In the genomic region with DNA sequence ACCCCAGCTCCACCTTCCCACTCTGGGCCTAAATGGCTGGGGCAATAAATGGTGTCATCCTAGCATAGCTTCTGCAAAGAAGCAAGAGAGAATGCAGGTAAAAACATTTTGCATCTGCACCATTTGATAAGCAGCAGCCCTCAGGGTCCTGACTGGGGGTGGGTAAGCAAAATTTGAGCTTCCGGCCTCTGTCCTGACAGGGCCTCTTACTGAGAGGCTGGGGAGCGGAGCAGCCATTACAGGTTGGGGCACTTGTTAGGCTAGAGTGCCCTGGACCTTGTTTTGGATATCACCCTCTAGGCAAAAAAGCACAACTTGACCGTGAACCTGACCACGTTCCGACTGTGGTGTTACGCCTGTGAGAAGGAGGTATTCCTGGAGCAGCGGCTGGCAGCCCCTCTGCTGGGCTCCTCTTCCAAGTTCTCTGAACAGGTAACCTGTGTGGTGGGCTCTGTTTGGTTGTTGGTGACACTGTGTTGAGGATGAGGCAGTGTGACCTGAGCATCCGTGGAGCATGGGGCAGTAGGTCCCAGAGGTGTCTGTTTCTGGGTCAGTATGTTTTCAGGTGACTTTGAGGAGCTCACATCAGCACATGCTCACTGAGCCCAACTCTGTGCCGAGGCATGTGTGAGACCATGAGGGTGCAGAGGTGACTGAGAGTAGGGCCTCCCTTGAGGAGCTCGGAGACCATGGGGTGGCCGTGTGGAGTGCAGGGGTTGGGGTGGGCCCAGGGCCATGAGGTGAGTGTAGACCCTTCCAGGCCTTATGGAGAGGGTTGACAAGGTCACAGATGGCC, we compare ENCODE assay signal across 19 cellular contexts. TPM values are rescaled to one million over a fixed set of nuclear protein-coding genes. Genes with fewer than 3 reads are reported as not detected.
DNase-seq lines count a peak whose midpoint lies in the region; ATAC-seq and TF ChIP-seq lines count a peak whose summit lies in the region.
"Had no signal": no experiment of that assay in that cellular context is flagged by ENCODE, and none has a peak within 500 bp of the region (broad histone marks: within the 10 kb centered on the region; RNA-seq: fewer than 3 reads in every experiment).

No MANE protein-coding gene starts in this region.

- POLR2A ChIA-PET in naive thymus-derived CD8-positive, alpha-beta T cell (lab: Charles Lee), result interaction anchor here (1.2 kb wide), 1 partner anchor 22 kb away, joined by 6 read pairs; the partner anchor contains the start of gene USP20

- peaks cover 67% of the 10 kb centered on the region for H3K4me1 Mint-ChIP-seq in activated naive CD4-positive, alpha-beta T cell treated with anti-CD3 and anti-CD28 coated beads, Interleukin-2, amount 10 ng/mL, durations not matched to agents 7 days and 5 days
- peaks cover 64% of the 10 kb centered on the region for H3K4me1 Mint-ChIP-seq in activated T-helper 2 cell treated with anti-CD3 and anti-CD28 coated beads, Interferon-gamma antibody, Interleukin-2, Interleukin-4, amounts not matched to agents 10 μg/mL and 5 μg/mL and 100 μg/mL, durations not matched to agents 14 hours and 24 hours and 36 hours (ENCODE audit: low read depth)
- H3K4me1 Mint-ChIP-seq in naive thymus-derived CD8-positive, alpha-beta T cell, result peaks cover 23 to 76% (median 54%) of the 10 kb centered on the region in 4 donors

- H3K4me1 ChIP-seq in DND-41 (ENCODE audit: insufficient read depth, low read length), result peaks cover 66% of the 10 kb centered on the region

- no peak for DNase-seq in activated naive CD4-positive, alpha-beta T cell treated with anti-CD3 and anti-CD28 coated beads, Interleukin-2, amount 10 ng/mL, durations not matched to agents 7 days and 5 days
- DNase-seq in activated naive CD4-positive, alpha-beta T cell treated with Interleukin-2 at 50 U/mL for 16 hours, result no peak
- no peak for DNase-seq in DND-41
- no peak for DNase-seq in activated T-helper 2 cell treated with anti-CD3 and anti-CD28 coated beads, Interferon-gamma antibody, Interleukin-2, Interleukin-4, amounts not matched to agents 10 μg/mL and 5 μg/mL and 100 μg/mL, durations not matched to agents 14 hours and 24 hours and 36 hours (ENCODE audit: low spot score)
- no peak for DNase-seq in naive thymus-derived CD8-positive, alpha-beta T cell
- DNase-seq in SIG-M5 treated with dmso at 0.1 percent for 504 hours (lab: John Stamatoyannopoulos, UW; ENCODE audit: unreplicated experiment), result no peak
- DNase-seq in NCI-H128 (lab: John Stamatoyannopoulos, UW; ENCODE audit: unreplicated experiment), result no peak
- DNase-seq: AML-193, DMS79 treated with DMSO at 0.1 percent for 48 hours, MV-4-11, NCI-H1436, NCI-H2029, NCI-H2171 treated with DMSO at 0.1 percent for 48 hours, NCI-H510A, NCI-H774, RPMI8226, SJCRH30 had no signal

- no peak overlapping the region for H3K4me3 Mint-ChIP-seq in activated naive CD4-positive, alpha-beta T cell treated with anti-CD3 and anti-CD28 coated beads, Interleukin-2, amount 10 ng/mL, durations not matched to agents 7 days and 5 days
- no peak overlapping the region for H3K4me3 Mint-ChIP-seq in activated T-helper 2 cell treated with anti-CD3 and anti-CD28 coated beads, Interferon-gamma antibody, Interleukin-2, Interleukin-4, amounts not matched to agents 10 μg/mL and 5 μg/mL and 100 μg/mL, durations not matched to agents 14 hours and 24 hours and 36 hours (ENCODE audit: low read depth)
- no peak overlapping the region for H3K4me3 Mint-ChIP-seq in naive thymus-derived CD8-positive, alpha-beta T cell
- H3K4me3 Mint-ChIP-seq: CD14-positive monocyte had no signal

- H3K9me3 ChIP-seq in DND-41 (ENCODE audit: insufficient read depth, low read length, severe bottlenecking), result no peaks in the 10 kb centered on the region
- H3K9me3 ChIP-seq: SJCRH30 had no signal

- H3K4me3 ChIP-seq in DND-41 (ENCODE audit: low read depth in 1 of 2, low read length in 2 of 2), result no peak overlapping the region
- H3K4me3 ChIP-seq: SJCRH30 had no signal

- peak overlapping the region; percentile 39; the same call in 1 of the 2 replicates for H3K27ac ChIP-seq in DND-41 (ENCODE audit: low read length)
- H3K27ac ChIP-seq: SJCRH30 had no signal

- no peak overlapping the region for H2AFZ ChIP-seq in DND-41 (ENCODE audit: low read depth, low read length)

- intact Hi-C loops in activated T-helper 2 cell treated with anti-CD3 and anti-CD28 coated beads, Interferon-gamma antibody, Interleukin-2, Interleukin-4, amounts not matched to agents 10 μg/mL and 5 μg/mL and 100 μg/mL, durations not matched to agents 14 hours and 24 hours and 36 hours (cut with micrococcal nuclease), result no loop called here

- TF ChIP-seq CTCF in DND-41 (IDR thresholded peaks at IDR 0.05; ENCODE audit: borderline replicate concordance, extremely low read depth, low read length, poor library complexity, severe bottlenecking), result no peak

- H3K4me2 ChIP-seq in DND-41 (ENCODE audit: insufficient read depth, low read length), result no peak overlapping the region

- peaks cover 68% of the 10 kb centered on the region for H3K36me3 Mint-ChIP-seq in activated naive CD4-positive, alpha-beta T cell treated with anti-CD3 and anti-CD28 coated beads, Interleukin-2, amount 10 ng/mL, durations not matched to agents 7 days and 5 days
- peaks cover 71% of the 10 kb centered on the region for H3K36me3 Mint-ChIP-seq in activated T-helper 2 cell treated with anti-CD3 and anti-CD28 coated beads, Interferon-gamma antibody, Interleukin-2, Interleukin-4, amounts not matched to agents 10 μg/mL and 5 μg/mL and 100 μg/mL, durations not matched to agents 14 hours and 24 hours and 36 hours (ENCODE audit: low read depth)
- peaks cover 3 to 69% (median 34%) of the 10 kb centered on the region in 3 donors for H3K36me3 Mint-ChIP-seq in naive thymus-derived CD8-positive, alpha-beta T cell

- peak overlapping the region; percentile 37 for H3K27ac Mint-ChIP-seq in activated naive CD4-positive, alpha-beta T cell treated with anti-CD3 and anti-CD28 coated beads, Interleukin-2, amount 10 ng/mL, durations not matched to agents 7 days and 5 days
- H3K27ac Mint-ChIP-seq in activated T-helper 2 cell treated with anti-CD3 and anti-CD28 coated beads, Interferon-gamma antibody, Interleukin-2, Interleukin-4, amounts not matched to agents 10 μg/mL and 5 μg/mL and 100 μg/mL, durations not matched to agents 14 hours and 24 hours and 36 hours, result peak overlapping the region; percentile 22
- peak overlapping the region in 7 of 10 donors; percentile 32 to 85 (median 73) for H3K27ac Mint-ChIP-seq in naive thymus-derived CD8-positive, alpha-beta T cell
- H3K27ac Mint-ChIP-seq: CD14-positive monocyte had no signal

- H3K79me2 ChIP-seq in DND-41 (ENCODE audit: insufficient read depth, low read length), result no peaks in the 10 kb centered on the region

- H3K27me3 ChIP-seq in DND-41 (ENCODE audit: insufficient read depth, low read length, poor library complexity), result no peaks in the 10 kb centered on the region
- H3K27me3 ChIP-seq: SJCRH30 had no signal

- no peaks in the 10 kb centered on the region for H3K27me3 Mint-ChIP-seq in activated naive CD4-positive, alpha-beta T cell treated with anti-CD3 and anti-CD28 coated beads, Interleukin-2, amount 10 ng/mL, durations not matched to agents 7 days and 5 days
- H3K27me3 Mint-ChIP-seq in activated T-helper 2 cell treated with anti-CD3 and anti-CD28 coated beads, Interferon-gamma antibody, Interleukin-2, Interleukin-4, amounts not matched to agents 10 μg/mL and 5 μg/mL and 100 μg/mL, durations not matched to agents 14 hours and 24 hours and 36 hours (ENCODE audit: low read depth), result no peaks in the 10 kb centered on the region
- H3K27me3 Mint-ChIP-seq in naive thymus-derived CD8-positive, alpha-beta T cell, result no peaks in the 10 kb centered on the region

- no peaks in the 10 kb centered on the region for H3K9me3 Mint-ChIP-seq in activated naive CD4-positive, alpha-beta T cell treated with anti-CD3 and anti-CD28 coated beads, Interleukin-2, amount 10 ng/mL, durations not matched to agents 7 days and 5 days
- no peaks in the 10 kb centered on the region for H3K9me3 Mint-ChIP-seq in activated T-helper 2 cell treated with anti-CD3 and anti-CD28 coated beads, Interferon-gamma antibody, Interleukin-2, Interleukin-4, amounts not matched to agents 10 μg/mL and 5 μg/mL and 100 μg/mL, durations not matched to agents 14 hours and 24 hours and 36 hours
- H3K9me3 Mint-ChIP-seq in naive thymus-derived CD8-positive, alpha-beta T cell, result no peaks in the 10 kb centered on the region

- no peak overlapping the region for H3K9ac ChIP-seq in DND-41 (ENCODE audit: low read depth, low read length)

- no peaks in the 10 kb centered on the region for H4K20me1 ChIP-seq in DND-41 (ENCODE audit: insufficient read depth, low read length)

- CTCF ChIA-PET in activated naive CD4-positive, alpha-beta T cell treated with anti-CD3 and anti-CD28 coated beads, Interleukin-2, amount 10 ng/mL, durations not matched to agents 7 days and 5 days (lab: Charles Lee), result no interaction called here

- peaks cover 45% of the 10 kb centered on the region for H3K36me3 ChIP-seq in DND-41 (ENCODE audit: insufficient read depth, low read length)

- no peak for ATAC-seq in DND-41 (ENCODE audit: insufficient read depth, low read depth)
- ATAC-seq in naive thymus-derived CD8-positive, alpha-beta T cell, result no peak
- no peak for ATAC-seq in GM21526 (IDR thresholded peaks at IDR 0.05; ENCODE audit: low FRiP score, unreplicated experiment)

RNA-seq across cellular contexts. Expression of gene USP20, which starts 23.1 kb away (rescaled TPM):
- total RNA-seq in activated T-helper 2 cell treated with anti-CD3 and anti-CD28 coated beads, Interferon-gamma antibody, Interleukin-2, Interleukin-4, amounts not matched to agents 10 μg/mL and 5 μg/mL and 100 μg/mL, durations not matched to agents 14 hours and 24 hours and 36 hours, result 45.6 and 52.3 TPM in 2 replicates
- total RNA-seq in naive thymus-derived CD8-positive, alpha-beta T cell, result 100 to 1,000 TPM; 117 to 124 TPM
- 10 to 100 TPM; 37.1 to 76.4 (median 49.4) TPM for polyA plus RNA-seq in naive thymus-derived CD8-positive, alpha-beta T cell

RNA-seq across cellular contexts. Expression of gene C9orf78, which starts 23.3 kb away (rescaled TPM):
- 54.4 and 59.6 TPM in 2 replicates for total RNA-seq in activated T-helper 2 cell treated with anti-CD3 and anti-CD28 coated beads, Interferon-gamma antibody, Interleukin-2, Interleukin-4, amounts not matched to agents 10 μg/mL and 5 μg/mL and 100 μg/mL, durations not matched to agents 14 hours and 24 hours and 36 hours
- total RNA-seq in naive thymus-derived CD8-positive, alpha-beta T cell, result 100 to 1,000 TPM in 1 of 2 experiments, 10 to 100 TPM in 1; 98.7 to 104 TPM
- polyA plus RNA-seq in naive thymus-derived CD8-positive, alpha-beta T cell, result 100 to 1,000 TPM; 191 to 242 (median 222) TPM

RNA-seq across cellular contexts. Expression of gene TOR1A, which starts 34.4 kb away (rescaled TPM):
- 52.5 and 55.8 TPM in 2 replicates for total RNA-seq in activated T-helper 2 cell treated with anti-CD3 and anti-CD28 coated beads, Interferon-gamma antibody, Interleukin-2, Interleukin-4, amounts not matched to agents 10 μg/mL and 5 μg/mL and 100 μg/mL, durations not matched to agents 14 hours and 24 hours and 36 hours
- total RNA-seq in naive thymus-derived CD8-positive, alpha-beta T cell, result 10 to 100 TPM; 33.4 to 34.3 TPM
- polyA plus RNA-seq in naive thymus-derived CD8-positive, alpha-beta T cell, result 10 to 100 TPM; 42.6 to 55.0 (median 47.1) TPM

RNA-seq across cellular contexts. Expression of gene TOR1B, which starts 55.4 kb away (rescaled TPM):
- 23.9 and 25.2 TPM in 2 replicates for total RNA-seq in activated T-helper 2 cell treated with anti-CD3 and anti-CD28 coated beads, Interferon-gamma antibody, Interleukin-2, Interleukin-4, amounts not matched to agents 10 μg/mL and 5 μg/mL and 100 μg/mL, durations not matched to agents 14 hours and 24 hours and 36 hours
- 10 to 100 TPM; 27.1 to 27.8 TPM for total RNA-seq in naive thymus-derived CD8-positive, alpha-beta T cell
- 10 to 100 TPM; 12.3 to 20.2 (median 13.3) TPM for polyA plus RNA-seq in naive thymus-derived CD8-positive, alpha-beta T cell

Comparison
In these comparisons a context has a peak if more than half of its experiments do, and no peak if none do; other contexts are left out.
1. H3K27ac Mint-ChIP-seq: peak in every context shown above with its lines; median percentile 73 in naive thymus-derived CD8-positive, alpha-beta T cell; 37 in activated naive CD4-positive, alpha-beta T cell treated with anti-CD3 and anti-CD28 coated beads, Interleukin-2, amount 10 ng/mL, durations not matched to agents 7 days and 5 days; 22 in activated T-helper 2 cell treated with anti-CD3 and anti-CD28 coated beads, Interferon-gamma antibody, Interleukin-2, Interleukin-4, amounts not matched to agents 10 μg/mL and 5 μg/mL and 100 μg/mL, durations not matched to agents 14 hours and 24 hours and 36 hours.